ENCODE assay signal across 25 cellular contexts in genomic region chr20:53071833-53072232, GRCh38.
DNase-seq lines count a peak whose midpoint lies in the region; ATAC-seq and TF ChIP-seq lines count a peak whose summit lies in the region.
"Had no signal": no experiment of that assay in that cellular context is flagged by ENCODE, and none has a peak within 500 bp of the region (broad histone marks: within the 10 kb centered on the region; RNA-seq: fewer than 3 reads in every experiment).

No MANE protein-coding gene starts in this region.

- POLR2A ChIA-PET in activated CD4-positive, alpha-beta T cell treated with anti-CD3 and anti-CD28 coated beads for 36 hours (lab: Charles Lee) = interaction anchor here (0.6 to 1.8 kb wide), 4 partner anchors 48 to 98 kb away, joined by 5 to 11 read pairs (median 7); no protein-coding TSS in a partner anchor

- no peaks in the 10 kb centered on the region for H3K36me3 ChIP-seq in muscle layer of duodenum (ENCODE audit: control insufficient read depth in 1 of 2, insufficient read depth in 2 of 2, low read length in 2 of 2)
- H3K36me3 ChIP-seq: vagina had no signal

- intact Hi-C loops in activated CD4-positive, alpha-beta T cell treated with anti-CD3 and anti-CD28 coated beads for 36 hours (cut with DNase I, micrococcal nuclease) = loop anchor here (1.0 to 10.0 kb wide), 7 partner anchors 71 to 823 kb away; no protein-coding TSS in a partner anchor
- intact Hi-C loops in dorsolateral prefrontal cortex (cut with DNase I) = no loop called here

- DNase-seq in activated CD4-positive, alpha-beta T cell treated with anti-CD3 and anti-CD28 coated beads for 36 hours = peak; percentile 60
- DNase-seq in activated CD4-positive, alpha-beta T cell treated with anti-CD3 and anti-CD28 coated beads, Interleukin-2, amount 50 U/mL, for 1 hour = no peak
- peak; percentile 27 for DNase-seq in stimulated activated CD4-positive, alpha-beta T cell treated with anti-CD3 and anti-CD28 coated beads, Interleukin-15, amount 100 ng/mL, for 24 hours
- no peak for DNase-seq in stimulated activated CD4-positive, alpha-beta T cell treated with anti-CD3 and anti-CD28 coated beads, Interleukin-12 subunit alpha, Interleukin-12 subunit beta, amount 100 ng/mL, for 4 hours
- DNase-seq in dorsolateral prefrontal cortex (no peak), SHP77 treated with DMSO at 0.1 percent for 48 hours (lab: John Stamatoyannopoulos, UW) (no peak)
- DNase-seq: activated CD8-positive, alpha-beta memory T cell treated with anti-CD3 and anti-CD28 coated beads, Interleukin-2, amount 10 ng/mL, durations not matched to agents 7 days and 5 days; activated effector memory CD4-positive, alpha-beta T cell treated with anti-CD3 and anti-CD28 coated beads, Interleukin-2, amount 50 U/mL, for 16 hours; amygdala; effector CD8-positive, alpha-beta T cell; GM23248; left ventricle myocardium superior; NCI-H1694; RPMI8226; stimulated activated naive CD4-positive, alpha-beta T cell treated with Interleukin-2 at 50 U/mL for 16 hours; T-cell had no signal

- H3K27me3 ChIP-seq in muscle layer of duodenum (ENCODE audit: low read depth, low read length) = no peaks in the 10 kb centered on the region
- H3K27me3 ChIP-seq in dorsolateral prefrontal cortex = peaks cover 0 to 19% (median 0%) of the 10 kb centered on the region in 45 donors
- H3K27me3 ChIP-seq: vagina had no signal

- peak overlapping the region; percentile 93 for H3K27ac Mint-ChIP-seq in activated CD4-positive, alpha-beta T cell treated with anti-CD3 and anti-CD28 coated beads for 36 hours
- H3K27ac Mint-ChIP-seq in stimulated activated naive CD8-positive, alpha-beta T cell treated with anti-CD3 and anti-CD28 coated beads, Interleukin-15, Interleukin-2, amounts not matched to agents 100 ng/mL and 50 ng/mL, for 24 hours = peak overlapping the region; percentile 64
- H3K27ac Mint-ChIP-seq: activated CD8-positive, alpha-beta memory T cell treated with anti-CD3 and anti-CD28 coated beads, Interleukin-2, amount 10 ng/mL, durations not matched to agents 7 days and 5 days; CD14-positive monocyte had no signal

- H3K4me3 ChIP-seq in muscle layer of duodenum (ENCODE audit: low read depth in 1 of 2, low read length in 2 of 2) = no peak overlapping the region
- no peak overlapping the region for H3K4me3 ChIP-seq in dorsolateral prefrontal cortex
- H3K4me3 ChIP-seq: GM23248, smooth muscle cell, vagina had no signal

- CTCF ChIA-PET in activated CD4-positive, alpha-beta T cell treated with anti-CD3 and anti-CD28 coated beads for 36 hours (lab: Charles Lee) = interaction anchor here (1.0 to 2.5 kb wide), 3 partner anchors 40 to 760 kb away, joined by 3 to 6 read pairs (median 5); no protein-coding TSS in a partner anchor

- peaks cover 28% of the 10 kb centered on the region for H3K36me3 Mint-ChIP-seq in activated CD4-positive, alpha-beta T cell treated with anti-CD3 and anti-CD28 coated beads for 36 hours (ENCODE audit: low read depth)
- H3K36me3 Mint-ChIP-seq in stimulated activated naive CD8-positive, alpha-beta T cell treated with anti-CD3 and anti-CD28 coated beads, Interleukin-15, Interleukin-2, amounts not matched to agents 100 ng/mL and 50 ng/mL, for 24 hours (ENCODE audit: low read depth) = no peaks in the 10 kb centered on the region
- H3K36me3 Mint-ChIP-seq: CD14-positive monocyte had no signal

- peaks cover 3% of the 10 kb centered on the region for H3K27me3 Mint-ChIP-seq in activated CD4-positive, alpha-beta T cell treated with anti-CD3 and anti-CD28 coated beads for 36 hours
- H3K27me3 Mint-ChIP-seq in stimulated activated naive CD8-positive, alpha-beta T cell treated with anti-CD3 and anti-CD28 coated beads, Interleukin-15, Interleukin-2, amounts not matched to agents 100 ng/mL and 50 ng/mL, for 24 hours = peaks cover 14% of the 10 kb centered on the region

- H3K4me3 Mint-ChIP-seq in activated CD4-positive, alpha-beta T cell treated with anti-CD3 and anti-CD28 coated beads for 36 hours = peak overlapping the region; percentile 24
- no peak overlapping the region for H3K4me3 Mint-ChIP-seq in stimulated activated naive CD8-positive, alpha-beta T cell treated with anti-CD3 and anti-CD28 coated beads, Interleukin-15, Interleukin-2, amounts not matched to agents 100 ng/mL and 50 ng/mL, for 24 hours
- H3K4me3 Mint-ChIP-seq: activated CD8-positive, alpha-beta memory T cell treated with anti-CD3 and anti-CD28 coated beads, Interleukin-2, amount 10 ng/mL, durations not matched to agents 7 days and 5 days; CD14-positive monocyte; T-cell had no signal

- H3K4me1 ChIP-seq in muscle layer of duodenum (ENCODE audit: control insufficient read depth in 1 of 2, insufficient read depth in 2 of 2, low read length in 2 of 2) = peaks cover 4 to 16% of the 10 kb centered on the region in 2 donors
- H3K4me1 ChIP-seq: parathyroid adenoma had no signal

- peaks cover 54% of the 10 kb centered on the region for H3K4me1 Mint-ChIP-seq in activated CD4-positive, alpha-beta T cell treated with anti-CD3 and anti-CD28 coated beads for 36 hours
- peaks cover 22% of the 10 kb centered on the region for H3K4me1 Mint-ChIP-seq in stimulated activated naive CD8-positive, alpha-beta T cell treated with anti-CD3 and anti-CD28 coated beads, Interleukin-15, Interleukin-2, amounts not matched to agents 100 ng/mL and 50 ng/mL, for 24 hours (ENCODE audit: low read depth)
- H3K4me1 Mint-ChIP-seq: CD14-positive monocyte had no signal

- H3K9me3 Mint-ChIP-seq in activated CD4-positive, alpha-beta T cell treated with anti-CD3 and anti-CD28 coated beads for 36 hours (ENCODE audit: low read depth) = peaks cover 5% of the 10 kb centered on the region
- peaks cover 6% of the 10 kb centered on the region for H3K9me3 Mint-ChIP-seq in stimulated activated naive CD8-positive, alpha-beta T cell treated with anti-CD3 and anti-CD28 coated beads, Interleukin-15, Interleukin-2, amounts not matched to agents 100 ng/mL and 50 ng/mL, for 24 hours

- H3K27ac ChIP-seq in muscle layer of duodenum (ENCODE audit: low read length) (peak overlapping the region; percentile 61), dorsolateral prefrontal cortex (no peak overlapping the region)
- H3K27ac ChIP-seq: 22Rv1, epithelial cell of prostate, HL-60, vagina had no signal

- ATAC-seq in activated CD4-positive, alpha-beta T cell treated with anti-CD3 and anti-CD28 coated beads for 36 hours = peak; percentile 34
- ATAC-seq: activated CD8-positive, alpha-beta memory T cell treated with anti-CD3 and anti-CD28 coated beads, Interleukin-2, amount 10 ng/mL, durations not matched to agents 7 days and 5 days; left ventricle myocardium superior; T-cell had no signal

- H3K9me3 ChIP-seq in muscle layer of duodenum (ENCODE audit: control insufficient read depth in 1 of 2, low read length in 2 of 2) = peaks cover 0 to 6% of the 10 kb centered on the region in 2 donors
- H3K9me3 ChIP-seq: vagina had no signal

- no peak for TF ChIP-seq CTCF in dorsolateral prefrontal cortex (IDR thresholded peaks at IDR 0.05 in 54 of 56, conservative IDR thresholded peaks at IDR 0.05 in 2 of 56; ENCODE audit: low read depth in 1 of 56, partially characterized antibody in 56 of 56)

Comparison
In these comparisons a context has a peak if more than half of its experiments do, and no peak if none do; other contexts are left out.
1. DNase-seq: peak in activated CD4-positive, alpha-beta T cell treated with anti-CD3 and anti-CD28 coated beads for 36 hours (single experiment) and stimulated activated CD4-positive, alpha-beta T cell treated with anti-CD3 and anti-CD28 coated beads, Interleukin-15, amount 100 ng/mL, for 24 hours (single experiment); none in activated CD4-positive, alpha-beta T cell treated with anti-CD3 and anti-CD28 coated beads, Interleukin-2, amount 50 U/mL, for 1 hour (single experiment), stimulated activated CD4-positive, alpha-beta T cell treated with anti-CD3 and anti-CD28 coated beads, Interleukin-12 subunit alpha, Interleukin-12 subunit beta, amount 100 ng/mL, for 4 hours (single experiment), dorsolateral prefrontal cortex (0 of 10) and SHP77 treated with DMSO at 0.1 percent for 48 hours (single experiment).
2. intact Hi-C loops: an anchor here in activated CD4-positive, alpha-beta T cell treated with anti-CD3 and anti-CD28 coated beads for 36 hours (1.0 to 10.0 kb wide); none called in dorsolateral prefrontal cortex.